ENCODE assay signal across 10 cellular contexts in genomic region chr7:1663857-1664651, GRCh38. TPM values are rescaled to one million over a fixed set of nuclear protein-coding genes. Genes with fewer than 3 reads are reported as not detected.
DNase-seq lines count a peak whose midpoint lies in the region; ATAC-seq and TF ChIP-seq lines count a peak whose summit lies in the region.
"Had no signal": no experiment of that assay in that cellular context is flagged by ENCODE, and none has a peak within 500 bp of the region (broad histone marks: within the 10 kb centered on the region; RNA-seq: fewer than 3 reads in every experiment).

No MANE protein-coding gene starts in this region.

- no peaks in the 10 kb centered on the region for H4K20me1 ChIP-seq in OCI-LY1 (ENCODE audit: insufficient read depth, low read length)

- peaks cover 7% of the 10 kb centered on the region for H3K4me1 ChIP-seq in OCI-LY1 (ENCODE audit: insufficient read depth, low read length, severe bottlenecking)
- peaks cover 0 to 52% (median 35%) of the 10 kb centered on the region in 12 donors for H3K4me1 ChIP-seq in heart left ventricle
- H3K4me1 ChIP-seq in parathyroid adenoma: no peaks in the 10 kb centered on the region

- H3K9ac ChIP-seq in OCI-LY1 (ENCODE audit: low read length): no peak overlapping the region
- no peak overlapping the region for H3K9ac ChIP-seq in parathyroid adenoma

- 5 to 26% (median 10%) methylated on average over 17 to 56 of the region's 56 CpGs for WGBS in heart left ventricle, 4 donors

- POLR2A ChIA-PET in BJ (lab: Charles Lee): interaction anchor here (0.7 kb wide), 1 partner anchor 545 kb away, joined by 9 read pairs; no protein-coding TSS in a partner anchor

- no peak for TF ChIP-seq POLR2A in heart left ventricle (IDR thresholded peaks at IDR 0.05)

- H3K27ac ChIP-seq in OCI-LY1 (ENCODE audit: low read depth, low read length, poor library complexity, severe bottlenecking): no peak overlapping the region
- peak overlapping the region in 8 of 12 donors; percentile 63 to 85 (median 78) for H3K27ac ChIP-seq in heart left ventricle
- no peak overlapping the region for H3K27ac ChIP-seq in parathyroid adenoma

- DNase-seq in BJ (ENCODE audit: low read depth): no peak
- DNase-seq in heart left ventricle: peak in 4 of 5 donors; percentile 17 to 56 (median 24)
- DNase-seq in stimulated activated CD4-positive, alpha-beta T cell treated with anti-CD3 and anti-CD28 coated beads, Interleukin-2, amount 100 ng/mL, for 48 hours: no peak
- DNase-seq in globus pallidus (ENCODE audit: low spot score): no peak
- DNase-seq in middle frontal gyrus (ENCODE audit: extremely low spot score, low spot score): no peak
- DNase-seq: DMS153 had no signal

- TF ChIP-seq CTCF in BJ (IDR thresholded peaks at IDR 0.05; ENCODE audit: insufficient read depth, low read depth, low read length) (no peak), OCI-LY1 (IDR thresholded peaks at IDR 0.05; ENCODE audit: low read length) (no peak), heart left ventricle (IDR thresholded peaks at IDR 0.05) (no peak), parathyroid adenoma (IDR thresholded peaks at IDR 0.05) (no peak)

- H3K27me3 ChIP-seq in BJ (ENCODE audit: control insufficient read depth, insufficient read depth, low read length) (peaks cover 5% of the 10 kb centered on the region), OCI-LY1 (ENCODE audit: insufficient read depth, low read length) (peaks cover 9% of the 10 kb centered on the region; the same call in 1 of the 2 replicates), heart left ventricle (peaks cover 4 to 66% (median 12%) of the 10 kb centered on the region in 9 donors), parathyroid adenoma (ENCODE audit: control insufficient read depth, insufficient read depth, low read length) (no peaks in the 10 kb centered on the region)

- no peaks in the 10 kb centered on the region for H3F3A ChIP-seq in OCI-LY1 (ENCODE audit: insufficient read depth, low read length)

- H3K4me3 ChIP-seq in BJ (ENCODE audit: low read depth, low read length): peak overlapping the region; percentile 70
- H3K4me3 ChIP-seq in OCI-LY1 (ENCODE audit: low read depth, low read length, poor library complexity, severe bottlenecking): peak overlapping the region; percentile 44
- H3K4me3 ChIP-seq in heart left ventricle: peak overlapping the region; percentile 49 to 86 (median 69)
- H3K4me3 ChIP-seq in parathyroid adenoma (ENCODE audit: low read depth, low read length): no peak overlapping the region

- H2AFZ ChIP-seq in OCI-LY1 (ENCODE audit: low read length): no peak overlapping the region
- H2AFZ ChIP-seq in parathyroid adenoma: no peak overlapping the region

- H3K9me2 ChIP-seq in OCI-LY1 (ENCODE audit: low read depth, low read length): no peaks in the 10 kb centered on the region

- intact Hi-C loops in heart left ventricle (cut with DNase I): loop anchor here (1.0 to 10.0 kb wide), 11 partner anchors 89 to 683 kb away; partner anchors contain the start of gene PSMG3 (in 2 of the 10)

- H3K9me3 ChIP-seq in OCI-LY1 (ENCODE audit: low read length) (no peaks in the 10 kb centered on the region), heart left ventricle (peaks cover 0 to 3% (median 0%) of the 10 kb centered on the region in 12 donors), parathyroid adenoma (ENCODE audit: control insufficient read depth, low read length) (no peaks in the 10 kb centered on the region)

- no peaks in the 10 kb centered on the region for H3K79me2 ChIP-seq in OCI-LY1 (ENCODE audit: insufficient read depth, low read length)
- no peaks in the 10 kb centered on the region for H3K79me2 ChIP-seq in parathyroid adenoma

- CTCF ChIA-PET in BJ (lab: Yijun Ruan, JAX): interaction anchor here (0.6 to 3.3 kb wide), 11 partner anchors 18 to 684 kb away, joined by 3 to 11 read pairs (median 3); no protein-coding TSS in a partner anchor

- H3K4me2 ChIP-seq in OCI-LY1 (ENCODE audit: low read length): peak overlapping the region; percentile 50; the same call in 1 of the 2 replicates
- peak overlapping the region; percentile 11 for H3K4me2 ChIP-seq in parathyroid adenoma (ENCODE audit: low read length)

- no peak for ATAC-seq in heart left ventricle
- ATAC-seq in GM18517 (IDR thresholded peaks at IDR 0.05; ENCODE audit: unreplicated experiment): no peak

- no peaks in the 10 kb centered on the region for H3K36me3 ChIP-seq in BJ (ENCODE audit: control insufficient read depth, insufficient read depth, low read length)
- H3K36me3 ChIP-seq in OCI-LY1 (ENCODE audit: insufficient read depth, low read length): no peaks in the 10 kb centered on the region
- no peaks in the 10 kb centered on the region for H3K36me3 ChIP-seq in heart left ventricle
- no peaks in the 10 kb centered on the region for H3K36me3 ChIP-seq in parathyroid adenoma (ENCODE audit: control insufficient read depth, insufficient read depth, low read length)

RNA-seq across cellular contexts. Expression of gene ELFN1, which starts 6.0 kb away (rescaled TPM):
- polyA plus RNA-seq in BJ (2011; rRNA removed) (0.99 and 1.7 TPM in 2 replicates), heart left ventricle (1 to 10 TPM; 2.6 to 5.9 TPM)
- polyA minus RNA-seq in BJ (2011; rRNA and poly(A)+ RNA removed): 0.87 and 0.90 TPM in 2 replicates
- total RNA-seq in heart left ventricle: 10 to 100 TPM in 1 of 9 donors, 1 to 10 TPM in 8; 3.8 to 18.6 (median 6.8) TPM
- total RNA-seq: naive thymus-derived CD8-positive, alpha-beta T cell had no signal
- polyA plus RNA-seq: naive thymus-derived CD8-positive, alpha-beta T cell had no signal

Comparison
In these comparisons a context has a peak if more than half of its experiments do, and no peak if none do; other contexts are left out.
1. DNase-seq: peak in heart left ventricle (4 of 5); none in BJ (single experiment), stimulated activated CD4-positive, alpha-beta T cell treated with anti-CD3 and anti-CD28 coated beads, Interleukin-2, amount 100 ng/mL, for 48 hours (0 of 2), globus pallidus (single experiment) and middle frontal gyrus (single experiment).
2. H3K27ac ChIP-seq: peak in heart left ventricle (8 of 12); none in OCI-LY1 (single experiment) and parathyroid adenoma (single experiment).